Comparison of ENCODE assay signal across 2 cellular contexts in genomic region chr3:65925254-65925954, GRCh38.
TF ChIP-seq lines count a peak whose summit lies in the region.

No MANE protein-coding gene starts in this region.

TF ChIP-seq in HCT116, 20 proteins besides CTCF, POLR2A, EP300 and RAD21 (continued from another document):
- TF ChIP-seq CBX3 (IDR thresholded peaks at IDR 0.05; ENCODE audit: low read depth) (no peak), EZH2 (IDR thresholded peaks at IDR 0.05) (no peak), REST (IDR thresholded peaks at IDR 0.05; ENCODE audit: low read depth) (no peak), ATF3 (IDR thresholded peaks at IDR 0.05) (no peak), EZH2phosphoT487 (IDR thresholded peaks at IDR 0.05; ENCODE audit: borderline replicate concordance) (no peak), EGR1 (IDR thresholded peaks at IDR 0.05; ENCODE audit: low read depth) (no peak), ZNF274 (IDR thresholded peaks at IDR 0.05; ENCODE audit: low read depth, low read length) (no peak), YY1 (IDR thresholded peaks at IDR 0.05; ENCODE audit: extremely low read depth, insufficient replicate concordance, low read depth, low read length) (no peak), TCF7L2 (IDR thresholded peaks at IDR 0.05; ENCODE audit: borderline replicate concordance, extremely low read depth, insufficient read depth, insufficient read length) (no peak)
TF ChIP-seq in HCT116: peak in this region for 0.

TF ChIP-seq in SK-N-SH treated with all-trans-retinoic acid at 6 μM for 48 hours, 23 proteins besides CTCF, POLR2A, EP300 and RAD21 (continued from another document):
- TF ChIP-seq ZNF70 (CRISPR knock-in tag; IDR thresholded peaks at IDR 0.05) (no peak), CREB5 (CRISPR knock-in tag; IDR thresholded peaks at IDR 0.05; ENCODE audit: low read depth) (no peak), CSDC2 (CRISPR knock-in tag; IDR thresholded peaks at IDR 0.05) (no peak), PATZ1 (CRISPR knock-in tag; IDR thresholded peaks at IDR 0.05; ENCODE audit: borderline replicate concordance) (no peak), POU6F1 (CRISPR knock-in tag; IDR thresholded peaks at IDR 0.05; ENCODE audit: borderline replicate concordance, low read depth) (no peak), OSR1 (CRISPR knock-in tag; IDR thresholded peaks at IDR 0.05) (no peak), BACH2 (CRISPR knock-in tag; IDR thresholded peaks at IDR 0.05; ENCODE audit: borderline replicate concordance) (no peak), PPARA (CRISPR knock-in tag; IDR thresholded peaks at IDR 0.05; ENCODE audit: borderline replicate concordance) (no peak), GLIS3 (CRISPR knock-in tag; IDR thresholded peaks at IDR 0.05) (no peak), ZNF8 (CRISPR knock-in tag; IDR thresholded peaks at IDR 0.05) (no peak), ZFP30 (CRISPR knock-in tag; IDR thresholded peaks at IDR 0.05) (no peak), TCF4 (CRISPR knock-in tag; IDR thresholded peaks at IDR 0.05; ENCODE audit: borderline replicate concordance) (no peak), ISL1 (CRISPR knock-in tag; IDR thresholded peaks at IDR 0.05) (no peak), ZFP3 (CRISPR knock-in tag; IDR thresholded peaks at IDR 0.05) (no peak), ZC3H10 (CRISPR knock-in tag; IDR thresholded peaks at IDR 0.05) (no peak), CSRNP3 (CRISPR knock-in tag; IDR thresholded peaks at IDR 0.05) (no peak), ESRRG (CRISPR knock-in tag; IDR thresholded peaks at IDR 0.05) (no peak)
